Comparison of ENCODE assay signal across 15 cellular contexts in the genomic region with DNA sequence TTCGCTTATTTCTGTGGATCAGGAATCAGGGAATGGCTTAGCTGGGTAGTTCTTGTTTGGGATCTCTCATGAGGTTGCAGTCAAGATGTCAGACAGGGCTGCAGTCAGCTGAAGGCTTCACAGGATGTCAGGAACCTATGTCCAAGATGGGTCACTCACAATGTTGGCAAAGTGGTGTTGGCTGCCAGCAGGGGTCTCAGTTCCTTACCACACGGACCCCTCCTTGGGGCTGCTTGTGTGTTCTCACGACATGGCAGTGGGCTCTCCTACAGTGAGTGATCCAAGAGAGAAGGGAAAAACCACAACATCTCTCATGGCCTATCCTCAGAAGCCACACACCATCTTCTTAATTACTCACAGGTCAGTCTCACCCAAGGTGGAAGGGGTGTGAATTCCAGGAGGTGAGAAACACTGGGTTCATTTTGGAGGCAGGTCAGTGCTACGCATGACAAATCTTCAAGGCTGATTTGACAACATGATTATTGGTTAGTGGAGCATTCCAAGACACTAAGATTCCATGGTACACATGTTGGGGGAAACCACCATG. TPM values are rescaled to one million over a fixed set of nuclear protein-coding genes. Genes with fewer than 3 reads are reported as not detected.
DNase-seq lines count a peak whose midpoint lies in the region; ATAC-seq, FAIRE-seq and TF ChIP-seq lines count a peak whose summit lies in the region.
"Had no signal": no experiment of that assay in that cellular context is flagged by ENCODE, and none has a peak within 500 bp of the region (broad histone marks: within the 10 kb centered on the region; RNA-seq: fewer than 3 reads in every experiment).

No MANE protein-coding gene starts in this region.

- H2BK12ac ChIP-seq in H9 (ENCODE audit: insufficient read length, low read depth, low read length): no peak overlapping the region

- H3K27ac Mint-ChIP-seq in HFFc6: no peak overlapping the region
- H3K27ac Mint-ChIP-seq in astrocyte (ENCODE audit: unreplicated experiment): no peak overlapping the region
- H3K27ac Mint-ChIP-seq in naive B cell: peak overlapping the region in 1 of 6 donors; percentile 43
- no peak overlapping the region; a peak in 1 of 7 replicates for H3K27ac Mint-ChIP-seq in H9
- H3K27ac Mint-ChIP-seq: effector memory CD8-positive, alpha-beta T cell; WTC11 had no signal

- no peak overlapping the region for H3K27ac ChIP-seq in astrocyte (ENCODE audit: low read depth, low read length)
- H3K27ac ChIP-seq in H9 (ENCODE audit: insufficient read length, low read depth, low read length): no peak overlapping the region
- H3K27ac ChIP-seq: BLaER1, PC-9 had no signal

- no peak overlapping the region for H2AFZ ChIP-seq in astrocyte (ENCODE audit: low read depth, low read length)
- H2AFZ ChIP-seq in H9 (ENCODE audit: low read length): no peak overlapping the region
- H2AFZ ChIP-seq: PC-9 had no signal

- H2BK5ac ChIP-seq in H9 (ENCODE audit: insufficient read length, low read length): no peak overlapping the region

- H2BK15ac ChIP-seq in H9 (ENCODE audit: low read depth, low read length): no peak overlapping the region

- no peak overlapping the region for H3K56ac ChIP-seq in H9 (ENCODE audit: insufficient read length, low read depth, low read length)

- no peak overlapping the region for H4K91ac ChIP-seq in H9 (ENCODE audit: insufficient read length, low read depth, low read length)

- H4K20me1 ChIP-seq in astrocyte (ENCODE audit: insufficient read depth, low read length) (peaks cover 17% of the 10 kb centered on the region), H9 (ENCODE audit: control insufficient read depth, insufficient read depth, insufficient read length) (no peaks in the 10 kb centered on the region)

- H3K27me3 Mint-ChIP-seq in HFFc6 (ENCODE audit: insufficient read depth): no peaks in the 10 kb centered on the region; the same call in 1 of the 2 replicates
- no peaks in the 10 kb centered on the region for H3K27me3 Mint-ChIP-seq in astrocyte (ENCODE audit: low read depth, unreplicated experiment)
- peaks cover 44 to 64% (median 48%) of the 10 kb centered on the region in 3 donors for H3K27me3 Mint-ChIP-seq in naive B cell
- H3K27me3 Mint-ChIP-seq in H9 (ENCODE audit: low read depth): peaks cover 40% of the 10 kb centered on the region

- H2BK20ac ChIP-seq in H9 (ENCODE audit: low read depth, low read length, poor library complexity, severe bottlenecking): no peak overlapping the region

- H3K9me3 ChIP-seq in astrocyte (ENCODE audit: insufficient read depth, low read depth, low read length) (no peaks in the 10 kb centered on the region), H9 (ENCODE audit: control insufficient read depth, low read depth, low read length) (no peaks in the 10 kb centered on the region)
- H3K9me3 ChIP-seq: BLaER1 had no signal

- H3K36me3 ChIP-seq in BJ (ENCODE audit: control insufficient read depth, insufficient read depth, low read length) (no peaks in the 10 kb centered on the region), astrocyte (ENCODE audit: insufficient read depth, low read length) (no peaks in the 10 kb centered on the region)
- H3K36me3 ChIP-seq: BLaER1 had no signal

- H3K4me1 Mint-ChIP-seq in HFFc6 (ENCODE audit: low read depth): peaks cover 56% of the 10 kb centered on the region
- peaks cover 19% of the 10 kb centered on the region for H3K4me1 Mint-ChIP-seq in astrocyte (ENCODE audit: low read depth, unreplicated experiment)
- H3K4me1 Mint-ChIP-seq in naive B cell: peaks cover 9 to 18% (median 16%) of the 10 kb centered on the region in 3 donors
- H3K4me1 Mint-ChIP-seq in H9: peaks cover 15 to 18% of the 10 kb centered on the region in 2 experiments

- CTCF ChIA-PET in BJ (lab: Yijun Ruan, JAX): interaction anchor here (0.6 to 3.6 kb wide), 10 partner anchors 8 to 313 kb away, joined by 3 to 22 read pairs (median 4); no protein-coding TSS in a partner anchor

- H3K79me1 ChIP-seq in H9 (ENCODE audit: insufficient read depth, low read depth, low read length, poor library complexity, severe bottlenecking): no peaks in the 10 kb centered on the region

- H4K8ac ChIP-seq in H9 (replicated peaks; ENCODE audit: insufficient read length, low read depth, low read length): no peak overlapping the region

- H3K79me2 ChIP-seq in astrocyte (ENCODE audit: insufficient read depth, low read length) (peaks cover 33% of the 10 kb centered on the region), H9 (ENCODE audit: insufficient read depth, low read length) (no peaks in the 10 kb centered on the region)

- no CpG with 5 or more reads among the region's 4 CpGs for WGBS in H9 (ENCODE audit: extremely low coverage, insufficient read length, low lambda C conversion rate)

- H3K4me3 Mint-ChIP-seq in HFFc6 (no peak overlapping the region), astrocyte (ENCODE audit: unreplicated experiment) (peak overlapping the region; percentile 97), naive B cell (peak overlapping the region in 6 of 8 donors; percentile 7 to 93 (median 78)), H9 (peak overlapping the region in 1 of 2 experiments; percentile 98; a peak in 2 of 5 replicates)

- POLR2A ChIA-PET in BJ (lab: Charles Lee): no interaction called here

- DNase-seq in BJ (ENCODE audit: low read depth) (no peak), HFFc6 (no peak), astrocyte (ENCODE audit: low read depth) (no peak), naive B cell (no peak), activated gamma-delta T cell (lab: John Stamatoyannopoulos, UW) (no peak), H9 (no peak)
- DNase-seq: effector memory CD8-positive, alpha-beta T cell; left ventricle myocardium superior; NCI-H1930; PC-9; stimulated activated CD4-positive, alpha-beta T cell treated with anti-CD3 and anti-CD28 coated beads, Interleukin-1b, Interleukin-23, amount 100 ng/mL, for 48 hours; substantia nigra had no signal

- no peak for FAIRE-seq in astrocyte (lab: Jason Lieb, UNC)

- H3K4me1 ChIP-seq in astrocyte (ENCODE audit: insufficient read depth, low read length) (peaks cover 14% of the 10 kb centered on the region), H9 (ENCODE audit: insufficient read depth, low read length) (no peaks in the 10 kb centered on the region)

- H3K27me3 ChIP-seq in BJ (ENCODE audit: control insufficient read depth, insufficient read depth, low read length): no peaks in the 10 kb centered on the region
- no peaks in the 10 kb centered on the region for H3K27me3 ChIP-seq in astrocyte (ENCODE audit: insufficient read depth, low read length)
- H3K27me3 ChIP-seq in H9 (ENCODE audit: insufficient read depth, low read length): no peaks in the 10 kb centered on the region

- H3K36me3 Mint-ChIP-seq in HFFc6 (ENCODE audit: low read depth) (no peaks in the 10 kb centered on the region), astrocyte (ENCODE audit: low read depth, unreplicated experiment) (no peaks in the 10 kb centered on the region), naive B cell (peaks cover 4 to 9% of the 10 kb centered on the region in 2 donors), H9 (ENCODE audit: insufficient read depth in 1 of 3, low read depth in 3 of 3) (no peaks in the 10 kb centered on the region)
- H3K36me3 Mint-ChIP-seq: WTC11 had no signal

- H3K4ac ChIP-seq in H9 (ENCODE audit: low read depth, low read length): no peak overlapping the region

- TF ChIP-seq CTCF in BJ (IDR thresholded peaks at IDR 0.05; ENCODE audit: insufficient read depth, low read depth, low read length): 0 out of 2 replicates have a peak, but pooled peaks have one; percentile 3
- TF ChIP-seq CTCF in HFFc6 (IDR thresholded peaks at IDR 0.05): peak; percentile 44
- TF ChIP-seq CTCF in astrocyte (IDR thresholded peaks at IDR 0.05; ENCODE audit: insufficient read depth, low read depth, low read length): no peak
- no peak for TF ChIP-seq CTCF in H9 (conservative IDR thresholded peaks at IDR 0.05)

- no peak overlapping the region for H3K23ac ChIP-seq in H9 (ENCODE audit: insufficient read length, low read depth, low read length)

- no peak for ATAC-seq in naive B cell (ENCODE audit: low read depth in 2 of 2)
- ATAC-seq in GM21360 (IDR thresholded peaks at IDR 0.05; ENCODE audit: unreplicated experiment): no peak
- ATAC-seq: effector memory CD8-positive, alpha-beta T cell; WTC11 had no signal

- H3T11ph ChIP-seq in H9 (ENCODE audit: low read length): no peak overlapping the region

- H2AK5ac ChIP-seq in H9 (ENCODE audit: insufficient read length, low read length): no peak overlapping the region

- H3K4me3 ChIP-seq in BJ (ENCODE audit: low read depth, low read length) (no peak overlapping the region), astrocyte (ENCODE audit: insufficient read depth, low read depth, low read length) (no peak overlapping the region)
- H3K4me3 ChIP-seq: BLaER1 had no signal

- no peak overlapping the region for H2BK120ac ChIP-seq in H9 (ENCODE audit: low read depth, low read length, poor library complexity, severe bottlenecking)

- H3K23me2 ChIP-seq in H9 (ENCODE audit: insufficient read length, low read depth, low read length, poor library complexity, severe bottlenecking): peaks cover 8% of the 10 kb centered on the region

- no peak overlapping the region for H3K4me2 ChIP-seq in astrocyte (ENCODE audit: low read length)
- H3K4me2 ChIP-seq in H9 (ENCODE audit: insufficient read depth, insufficient read length, low read length): no peak overlapping the region
- H3K4me2 ChIP-seq: BLaER1 had no signal

- no peaks in the 10 kb centered on the region for H3K9me3 Mint-ChIP-seq in HFFc6
- H3K9me3 Mint-ChIP-seq in astrocyte (ENCODE audit: unreplicated experiment): no peaks in the 10 kb centered on the region
- no peaks in the 10 kb centered on the region for H3K9me3 Mint-ChIP-seq in naive B cell
- no peaks in the 10 kb centered on the region for H3K9me3 Mint-ChIP-seq in H9
- H3K9me3 Mint-ChIP-seq: effector memory CD8-positive, alpha-beta T cell; WTC11 had no signal

- H4K5ac ChIP-seq in H9 (ENCODE audit: insufficient read length, low read depth, low read length): no peak overlapping the region

- H3K9ac ChIP-seq in astrocyte (ENCODE audit: low read length) (no peak overlapping the region), H9 (ENCODE audit: extremely low read depth, insufficient read length, low read length) (no peak overlapping the region)
- H3K9ac ChIP-seq: BLaER1 had no signal

- H3K18ac ChIP-seq in H9 (ENCODE audit: insufficient read length, low read depth, low read length): no peak overlapping the region

- no peak overlapping the region for H3K14ac ChIP-seq in H9 (ENCODE audit: insufficient read depth, low read length)

RNA-seq across cellular contexts. Expression of gene ANTXR1, which starts 1.3 kb away (rescaled TPM):
- polyA plus RNA-seq in BJ (2011; rRNA removed) (78.6 and 87.1 TPM in 2 replicates), naive B cell (ENCODE audit: low read depth in 6 of 6) (not detected)
- polyA minus RNA-seq in BJ (2011; rRNA and poly(A)+ RNA removed): 40.7 and 48.0 TPM in 2 replicates
- 100 to 1,000 TPM in 5 of 6 experiments, 10 to 100 TPM in 1; 98.0 to 137 (median 124) TPM for total RNA-seq in HFFc6 (2021; fragmentation: NEBNext Ultra II Directional; extraction: Animal tissue kit (Norgen Biotek cat#: 25700))
- total RNA-seq in astrocyte (67.8 and 71.7 TPM in 2 replicates), H9 (2021) (37.3 and 39.5 TPM in 2 replicates)

RNA-seq across cellular contexts. Expression of gene GKN1, which starts 37.2 kb away (rescaled TPM):
- polyA plus RNA-seq in BJ (2011; rRNA removed): not detected in 2 replicates
- not detected in 2 replicates for polyA minus RNA-seq in BJ (2011; rRNA and poly(A)+ RNA removed)
- total RNA-seq in HFFc6 (2021; fragmentation: NEBNext Ultra II Directional; extraction: Animal tissue kit (Norgen Biotek cat#: 25700)): not detected
- not detected in 2 replicates for total RNA-seq in astrocyte
- not detected for polyA plus RNA-seq in naive B cell (ENCODE audit: low read depth in 6 of 6)
- total RNA-seq in H9 (2021): not detected in 2 replicates
- total RNA-seq: left ventricle myocardium superior, PC-9, WTC11 had no signal

RNA-seq across cellular contexts. Expression of gene GKN2, which starts 59.0 kb away (rescaled TPM):
- polyA plus RNA-seq in BJ (2011; rRNA removed): not detected in 2 replicates
- polyA minus RNA-seq in BJ (2011; rRNA and poly(A)+ RNA removed): not detected in 2 replicates
- not detected for total RNA-seq in HFFc6 (2021; fragmentation: NEBNext Ultra II Directional; extraction: Animal tissue kit (Norgen Biotek cat#: 25700))
- total RNA-seq in astrocyte: not detected in 2 replicates
- polyA plus RNA-seq in naive B cell (ENCODE audit: low read depth in 6 of 6): not detected
- total RNA-seq in H9 (2021): not detected in 2 replicates
- total RNA-seq: left ventricle myocardium superior, PC-9, WTC11 had no signal

Comparison
In these comparisons a context has a peak if more than half of its experiments do, and no peak if none do; other contexts are left out.
1. CTCF ChIP-seq: peak in BJ (single experiment) and HFFc6 (single experiment); none in astrocyte (single experiment) and H9 (single experiment).